15 cellular contexts compared by ENCODE assay signal in the genomic region with DNA sequence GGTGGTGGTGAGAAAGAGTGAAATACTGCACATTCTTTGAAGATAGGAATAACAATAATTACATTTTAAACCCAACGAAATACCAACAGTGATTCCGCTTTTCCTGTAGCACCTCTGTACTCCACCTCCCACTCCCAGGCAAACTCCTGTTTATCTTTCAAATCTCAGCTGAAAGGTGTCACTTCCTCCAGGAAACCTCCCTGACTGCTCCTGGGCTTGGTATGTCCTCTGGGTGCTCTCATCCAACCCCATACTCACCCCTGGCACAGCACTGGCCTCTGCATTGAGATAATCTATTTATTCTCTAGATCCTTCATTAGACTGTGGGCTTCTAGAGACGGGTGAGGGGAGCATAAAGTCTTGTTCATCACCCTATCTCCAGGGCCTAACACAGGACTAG.
A peak's percentile ranks its signal among the peaks of the same experiment; 100 is the strongest.
DNase-seq lines count a peak whose midpoint lies in the region; ATAC-seq and TF ChIP-seq lines count a peak whose summit lies in the region.
"Had no signal": no experiment of that assay in that cellular context is flagged by ENCODE, and none has a peak within 500 bp of the region (broad histone marks: within the 10 kb centered on the region; RNA-seq: fewer than 3 reads in every experiment).

No MANE protein-coding gene starts in this region.

- H3K4me3 ChIP-seq in mammary epithelial cell (replicated peaks in 1 of 3; ENCODE audit: insufficient read depth in 1 of 3, low read depth in 2 of 3, low read length in 3 of 3) = no peak overlapping the region
- H3K4me3 ChIP-seq in coronary artery = no peak overlapping the region
- H3K4me3 ChIP-seq in mesendoderm (ENCODE audit: low read length) = no peak overlapping the region
- H3K4me3 ChIP-seq in HAP-1 = no peak overlapping the region
- H3K4me3 ChIP-seq: SJCRH30 had no signal

- BruUV-seq in mammary epithelial cell (replicated peaks; lab: Mats Ljungman, UMichigan) = no TSS peak
- no TSS peak for BruUV-seq in MCF 10A (replicated peaks; lab: Mats Ljungman, UMichigan)

- no peak overlapping the region for H2BK15ac ChIP-seq in mesendoderm (replicated peaks; ENCODE audit: low read depth)

- H3K18ac ChIP-seq in mesendoderm (ENCODE audit: low read length) = peak overlapping the region; percentile 43

- POLR2A ChIA-PET in MCF 10A (lab: Yijun Ruan, JAX) = no interaction called here

- H3K36me3 Mint-ChIP-seq in MCF 10A (ENCODE audit: insufficient read depth, unreplicated experiment) (peaks cover 29% of the 10 kb centered on the region), type B pancreatic cell (no peaks in the 10 kb centered on the region)

- H2AK5ac ChIP-seq in mesendoderm (ENCODE audit: low read length) = peak overlapping the region; percentile 99

- no peak for TF ChIP-seq CTCF in mammary epithelial cell (conservative IDR thresholded peaks at IDR 0.05 in 1 of 2, IDR thresholded peaks at IDR 0.05 in 1 of 2; ENCODE audit: extremely low read depth in 1 of 2, insufficient read depth in 1 of 2, low read depth in 1 of 2, low read length in 2 of 2)
- no peak for TF ChIP-seq CTCF in MCF 10A (IDR thresholded peaks at IDR 0.05; ENCODE audit: unreplicated experiment)
- no peak for TF ChIP-seq CTCF in coronary artery (IDR thresholded peaks at IDR 0.05)
- no peak for TF ChIP-seq CTCF in type B pancreatic cell (conservative IDR thresholded peaks at IDR 0.05)

- no peaks in the 10 kb centered on the region for H3K27me3 Mint-ChIP-seq in MCF 10A (ENCODE audit: insufficient read depth, unreplicated experiment)
- H3K27me3 Mint-ChIP-seq in type B pancreatic cell = no peaks in the 10 kb centered on the region
- no peaks in the 10 kb centered on the region for H3K27me3 Mint-ChIP-seq in stimulated activated naive CD8-positive, alpha-beta T cell treated with anti-CD3 and anti-CD28 coated beads, Interleukin-15, amount 100 ng/mL, for 72 hours

- H3K79me2 ChIP-seq in mammary epithelial cell (ENCODE audit: insufficient read depth, low read length) (no peaks in the 10 kb centered on the region), mesendoderm (ENCODE audit: control insufficient read depth, insufficient read depth, low read length) (no peaks in the 10 kb centered on the region)

- no peak overlapping the region for H3K4me2 ChIP-seq in mammary epithelial cell (ENCODE audit: insufficient read depth, low read depth, low read length)
- H3K4me2 ChIP-seq in mesendoderm (ENCODE audit: low read length) = no peak overlapping the region

- H3K56ac ChIP-seq in mesendoderm (ENCODE audit: low read length) = peak overlapping the region; percentile 85

- H3K9ac ChIP-seq in mammary epithelial cell (ENCODE audit: insufficient read depth, low read length) (peak overlapping the region; percentile 12), mesendoderm (ENCODE audit: low read length) (peak overlapping the region; percentile 28)

- H4K8ac ChIP-seq in mesendoderm (ENCODE audit: low read depth, low read length) = no peak overlapping the region

- H2AFZ ChIP-seq in mammary epithelial cell (ENCODE audit: low read depth, low read length) = no peak overlapping the region

- H4K5ac ChIP-seq in mesendoderm (ENCODE audit: low read length) = peak overlapping the region; percentile 84

- H3K4me1 Mint-ChIP-seq in MCF 10A (ENCODE audit: insufficient read depth, unreplicated experiment) (peaks cover 5% of the 10 kb centered on the region), type B pancreatic cell (ENCODE audit: unreplicated experiment) (no peaks in the 10 kb centered on the region)
- H3K4me1 Mint-ChIP-seq in stimulated activated naive CD8-positive, alpha-beta T cell treated with anti-CD3 and anti-CD28 coated beads, Interleukin-15, amount 100 ng/mL, for 72 hours = no peaks in the 10 kb centered on the region

- peak overlapping the region; percentile 56 for H3K27ac ChIP-seq in mammary epithelial cell (ENCODE audit: insufficient read depth, low read depth, low read length)
- H3K27ac ChIP-seq in coronary artery = no peak overlapping the region
- H3K27ac ChIP-seq in mesendoderm (ENCODE audit: low read depth, low read length) = peak overlapping the region; percentile 77
- H3K27ac ChIP-seq: SJCRH30 had no signal

- H3K79me1 ChIP-seq in mesendoderm (ENCODE audit: low read length) = no peaks in the 10 kb centered on the region

- in situ Hi-C loops in mammary epithelial cell (cut with MboI; ENCODE audit: low sequenced_read_pairs in 2 of 2) = loop anchor here in 1 of 2 donors (25.0 kb wide), 1 partner anchor 447 kb away; no protein-coding TSS in a partner anchor
- in situ Hi-C loops in HAP-1 (cut with MboI; ENCODE audit: low sequenced_read_pairs) = no loop called here

- DNase-seq in mammary epithelial cell (no peak), MCF 10A (ENCODE audit: unreplicated experiment) (no peak), coronary artery (ENCODE audit: low spot score) (peak; percentile 0), mesendoderm (peak; percentile 84), type B pancreatic cell (ENCODE audit: extremely low spot score, unreplicated experiment) (no peak), mucosa of gallbladder (ENCODE audit: low spot score) (no peak), HAP-1 (ENCODE audit: low spot score in 2 of 2) (no peak)
- no peak for DNase-seq in stimulated activated naive CD8-positive, alpha-beta T cell treated with anti-CD3 and anti-CD28 coated beads, Interleukin-15, amount 100 ng/mL, for 72 hours
- DNase-seq: CD4-positive, alpha-beta T cell; KBM-7; MV-4-11; NCI-H1694 treated with DMSO at 0.1 percent for 48 hours; NCI-H524 treated with DMSO at 0.1 percent for 48 hours had no signal

- H3K4me1 ChIP-seq in mammary epithelial cell (ENCODE audit: insufficient read depth, low read length) (peaks cover 26% of the 10 kb centered on the region), mesendoderm (ENCODE audit: control insufficient read depth, low read depth, low read length) (peaks cover 17% of the 10 kb centered on the region), HAP-1 (peaks cover 25% of the 10 kb centered on the region)
- H3K4me1 ChIP-seq: SJCRH30 had no signal

- H3K9me3 ChIP-seq in mammary epithelial cell (replicated peaks; ENCODE audit: insufficient read depth, low read length) (peaks cover 4% of the 10 kb centered on the region), HAP-1 (no peaks in the 10 kb centered on the region)
- H3K9me3 ChIP-seq: SJCRH30 had no signal

- peaks cover 25% of the 10 kb centered on the region for H3K36me3 ChIP-seq in mammary epithelial cell (ENCODE audit: insufficient read depth, low read length)
- no peaks in the 10 kb centered on the region for H3K36me3 ChIP-seq in mesendoderm (ENCODE audit: control insufficient read depth, insufficient read depth, low read length)
- no peaks in the 10 kb centered on the region for H3K36me3 ChIP-seq in HAP-1 (replicated peaks)
- H3K36me3 ChIP-seq: SJCRH30 had no signal

- H3K9me3 Mint-ChIP-seq in MCF 10A (ENCODE audit: unreplicated experiment) (no peaks in the 10 kb centered on the region), type B pancreatic cell (no peaks in the 10 kb centered on the region)
- H3K9me3 Mint-ChIP-seq in stimulated activated naive CD8-positive, alpha-beta T cell treated with anti-CD3 and anti-CD28 coated beads, Interleukin-15, amount 100 ng/mL, for 72 hours = no peaks in the 10 kb centered on the region
- H3K9me3 Mint-ChIP-seq: CD4-positive, alpha-beta T cell had no signal

- H3K27ac Mint-ChIP-seq in MCF 10A (ENCODE audit: low read depth, unreplicated experiment) = no peak overlapping the region
- H3K27ac Mint-ChIP-seq in type B pancreatic cell = peak overlapping the region; percentile 69
- H3K27ac Mint-ChIP-seq in stimulated activated naive CD8-positive, alpha-beta T cell treated with anti-CD3 and anti-CD28 coated beads, Interleukin-15, amount 100 ng/mL, for 72 hours = no peak overlapping the region
- H3K27ac Mint-ChIP-seq: CD4-positive, alpha-beta T cell had no signal

- intact Hi-C loops in mammary epithelial cell (cut with micrococcal nuclease) = no loop called here
- intact Hi-C loops in MCF 10A (cut with micrococcal nuclease) = no loop called here

- dilution Hi-C loops in mammary epithelial cell (cut with HindIII; ENCODE audit: low sequenced_read_pairs) = no loop called here

- H3K23ac ChIP-seq in mesendoderm (ENCODE audit: low read length) = peak overlapping the region; percentile 11

- H2BK120ac ChIP-seq in mesendoderm (ENCODE audit: low read depth, low read length) = peak overlapping the region; percentile 83

- H4K20me1 ChIP-seq in mammary epithelial cell (ENCODE audit: insufficient read depth, low read length) = no peaks in the 10 kb centered on the region

- ATAC-seq in stimulated activated naive CD8-positive, alpha-beta T cell treated with anti-CD3 and anti-CD28 coated beads, Interleukin-15, amount 100 ng/mL, for 72 hours = no peak
- ATAC-seq: HepG2 had no signal

- no peak overlapping the region for H3K4me3 Mint-ChIP-seq in MCF 10A (ENCODE audit: unreplicated experiment)
- peak overlapping the region; percentile 7 for H3K4me3 Mint-ChIP-seq in type B pancreatic cell
- H3K4me3 Mint-ChIP-seq in stimulated activated naive CD8-positive, alpha-beta T cell treated with anti-CD3 and anti-CD28 coated beads, Interleukin-15, amount 100 ng/mL, for 72 hours = no peak overlapping the region
- H3K4me3 Mint-ChIP-seq: CD4-positive, alpha-beta T cell had no signal

- peak overlapping the region; percentile 63 for H3K4ac ChIP-seq in mesendoderm (ENCODE audit: low read depth, low read length)

- WGBS in mammary epithelial cell (ENCODE audit: low coverage, missing lambda C conversion rate) = 94% methylated on average over 2 of the region's 3 CpGs
- no CpG with 5 or more reads among the region's 3 CpGs for WGBS in mesendoderm (ENCODE audit: extremely low coverage, insufficient coverage, low lambda C conversion rate)

- CTCF ChIA-PET in mammary epithelial cell (lab: Charles Lee; ENCODE audit: low non-redundant PET) (no interaction called here), MCF 10A (lab: Yijun Ruan, JAX) (interaction anchor here (0.9 kb wide), 1 partner anchor 208 kb away, joined by 3 read pairs; no protein-coding TSS in a partner anchor)

- H2BK5ac ChIP-seq in mesendoderm (ENCODE audit: low read length) = peak overlapping the region; percentile 90

- H3K27me3 ChIP-seq in mammary epithelial cell (ENCODE audit: insufficient read depth, low read length) (no peaks in the 10 kb centered on the region), mesendoderm (ENCODE audit: insufficient read depth, low read length, poor library complexity) (no peaks in the 10 kb centered on the region), HAP-1 (ENCODE audit: low read depth) (no peaks in the 10 kb centered on the region)
- H3K27me3 ChIP-seq: SJCRH30 had no signal

Comparison
In these comparisons a context has a peak if more than half of its experiments do, and no peak if none do; other contexts are left out.
1. DNase-seq: peak in coronary artery (single experiment) and mesendoderm (single experiment); none in mammary epithelial cell (single experiment), MCF 10A (single experiment), type B pancreatic cell (single experiment), stimulated activated naive CD8-positive, alpha-beta T cell treated with anti-CD3 and anti-CD28 coated beads, Interleukin-15, amount 100 ng/mL, for 72 hours (0 of 2), mucosa of gallbladder (single experiment) and HAP-1 (0 of 2).
2. H3K27ac ChIP-seq: peak in mammary epithelial cell (single experiment) and mesendoderm (single experiment); none in coronary artery (0 of 2).